35 cellular contexts compared by ENCODE assay signal in the genomic region with DNA sequence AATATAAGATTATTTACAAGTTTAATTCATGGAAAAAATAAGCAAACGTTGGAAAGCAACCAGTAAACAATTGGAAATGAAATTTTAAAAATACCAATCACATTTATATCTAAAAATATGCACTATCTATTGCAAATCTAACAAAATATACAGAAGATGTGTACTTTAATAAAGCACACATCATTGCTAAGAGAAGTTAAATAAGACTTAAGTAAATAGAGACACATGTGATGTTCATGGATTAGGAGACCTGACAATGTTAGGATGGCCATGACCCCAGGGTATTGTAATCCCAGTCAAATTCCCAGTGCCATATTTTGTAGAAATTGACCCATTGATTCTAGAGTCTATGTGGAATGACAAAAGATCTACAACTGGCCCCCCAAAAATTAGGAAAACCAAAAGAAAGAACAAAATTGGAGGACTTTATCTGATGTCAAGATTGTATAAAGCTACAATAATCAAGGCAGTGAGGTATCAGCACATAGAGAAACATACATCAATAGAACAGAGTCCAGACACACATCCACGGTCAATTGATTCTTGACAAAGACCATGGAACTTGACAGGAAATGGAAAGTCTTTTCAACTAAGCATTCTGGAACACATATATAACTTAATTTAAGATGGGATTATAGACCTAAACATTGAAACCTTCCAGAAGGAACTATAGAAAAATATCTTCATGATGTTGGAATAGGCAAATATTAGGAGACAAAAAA.
"Had no signal": no experiment of that assay in that cellular context is flagged by ENCODE, and none has a peak within 500 bp of the region (broad histone marks: within the 10 kb centered on the region; RNA-seq: fewer than 3 reads in every experiment).

No MANE protein-coding gene starts in this region.

- H3K36me3 ChIP-seq: MG63 had no signal

- H3K4me3 ChIP-seq: MG63 had no signal

- DNase-seq: Karpas-422, Kasumi-1, MG63, MM.1S, MV-4-11, NCI-H1048, NCI-H1092, NCI-H1092 treated with DMSO at 0.1 percent for 48 hours, NCI-H1105, NCI-H1105 treated with DMSO at 0.1 percent for 48 hours, NCI-H1417, NCI-H1417 treated with DMSO at 0.1 percent for 48 hours, NCI-H1436, NCI-H1436 treated with DMSO at 0.1 percent for 48 hours, NCI-H146, NCI-H1694, NCI-H1694 treated with DMSO at 0.1 percent for 48 hours, NCI-H187, NCI-H187 treated with DMSO at 0.1 percent for 48 hours, NCI-H1930, NCI-H2029, NCI-H2029 treated with DMSO at 0.1 percent for 48 hours, NCI-H2081, NCI-H2081 treated with DMSO at 0.1 percent for 48 hours, NCI-H2107, NCI-H2171, NCI-H2171 treated with DMSO at 0.1 percent for 48 hours, NCI-H2227 treated with DMSO at 0.1 percent for 48 hours, NCI-H226, NCI-H345, NCI-H446, NCI-H446 treated with DMSO at 0.1 percent for 48 hours, NCI-H510A, NCI-H510A treated with DMSO at 0.1 percent for 48 hours, NCI-H524 had no signal

- H3K27me3 ChIP-seq: MG63 had no signal

- H3K9me3 ChIP-seq: MG63 had no signal
